ENCODE assay signal across 8 cellular contexts in the genomic region with DNA sequence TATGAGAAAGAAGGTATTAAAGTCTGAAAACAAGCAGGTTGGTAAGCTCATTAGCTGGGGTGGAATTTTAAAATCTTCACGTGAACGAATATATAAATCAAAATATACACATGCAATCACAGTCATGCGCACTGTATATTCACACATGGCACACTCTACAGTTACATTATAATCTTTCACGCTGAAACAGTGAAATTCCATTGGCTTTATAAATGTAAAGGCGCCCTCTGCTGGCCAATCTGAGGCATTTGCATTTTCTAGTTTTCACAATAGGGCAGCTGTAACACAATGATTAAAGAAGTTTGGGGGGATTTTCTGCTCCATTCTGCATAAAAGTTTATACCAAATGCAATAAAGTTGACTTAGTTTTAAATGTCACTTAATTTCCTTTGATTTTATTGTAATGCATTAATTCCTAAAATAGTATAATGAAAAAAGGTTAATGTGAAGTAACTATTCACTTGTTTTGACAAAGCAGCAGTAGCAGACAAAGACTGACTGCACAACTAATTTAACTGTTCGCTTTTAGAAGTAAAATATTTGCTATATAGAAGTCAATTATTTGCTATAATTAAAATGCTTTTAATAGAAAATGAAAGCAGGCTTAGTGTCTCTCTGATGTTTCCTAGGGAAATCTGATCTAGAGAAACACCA. TPM values are rescaled to one million over a fixed set of nuclear protein-coding genes. Genes with fewer than 3 reads are reported as not detected.
DNase-seq lines count a peak whose midpoint lies in the region; ATAC-seq and TF ChIP-seq lines count a peak whose summit lies in the region.

No MANE protein-coding gene starts in this region.

- H3K27ac ChIP-seq in Peyer's patch, result no peak overlapping the region

- H3K4me1 ChIP-seq in Peyer's patch, result no peaks in the 10 kb centered on the region

- peak; percentile 76 to 94 (median 80) for TF ChIP-seq CTCF in Peyer's patch (IDR thresholded peaks at IDR 0.05)

- no peak for TF ChIP-seq POLR2A in Peyer's patch (IDR thresholded peaks at IDR 0.05)

- ATAC-seq in GM21515 (IDR thresholded peaks at IDR 0.05; ENCODE audit: unreplicated experiment), result peak; percentile 67

- peaks cover 0 to 13% (median 0%) of the 10 kb centered on the region in 3 donors for H3K36me3 ChIP-seq in Peyer's patch

- no peaks in the 10 kb centered on the region for H3K27me3 ChIP-seq in Peyer's patch

- peak; percentile 46 for DNase-seq in DMS114 treated with DMSO at 0.1 percent for 48 hours (lab: John Stamatoyannopoulos, UW; ENCODE audit: unreplicated experiment)
- DNase-seq in Jurkat, Clone E6-1 (ENCODE audit: low read depth, low spot score), result peak; percentile 58
- DNase-seq in Peyer's patch, result peak in 2 of 3 donors; percentile 27 to 77
- peak; percentile 32 for DNase-seq in activated T-helper 9 cell treated with anti-CD3 and anti-CD28 coated beads, Interleukin-2, amount 50 U/mL, for 16 hours (ENCODE audit: low read depth)
- peak; percentile 68 for DNase-seq in globus pallidus (ENCODE audit: low spot score)
- DNase-seq in putamen (ENCODE audit: low spot score), result peak; percentile 68
- no peak for DNase-seq in NCI-H187 treated with DMSO at 0.1 percent for 48 hours (lab: John Stamatoyannopoulos, UW)

- H3K9me3 ChIP-seq in Peyer's patch, result no peaks in the 10 kb centered on the region

- H3K4me3 ChIP-seq in Jurkat, Clone E6-1 (ENCODE audit: low read length), result no peak overlapping the region
- H3K4me3 ChIP-seq in Peyer's patch, result no peak overlapping the region

RNA-seq across cellular contexts. Expression of a gene that starts 17.2 kb away (rescaled TPM):
- polyA plus RNA-seq in Jurkat, Clone E6-1 (2012; ENCODE audit: insufficient read depth, insufficient read length), result 4.4 TPM
- 10 to 100 TPM; 25.4 to 68.5 (median 30.6) TPM for total RNA-seq in Peyer's patch

RNA-seq across cellular contexts. Expression of a gene that starts 42.7 kb away (rescaled TPM):
- polyA plus RNA-seq in Jurkat, Clone E6-1 (2012; ENCODE audit: insufficient read depth, insufficient read length), result 5.1 TPM
- total RNA-seq in Peyer's patch, result 10 to 100 TPM; 17.9 to 25.6 (median 23.3) TPM

RNA-seq across cellular contexts. Expression of a gene that starts 58.0 kb away (rescaled TPM):
- not detected for polyA plus RNA-seq in Jurkat, Clone E6-1 (2012; ENCODE audit: insufficient read depth, insufficient read length)
- 1 to 10 TPM in 3 of 4 donors, not detected in 1; 1.9 to 2.6 (median 2.3) TPM for total RNA-seq in Peyer's patch
